9 cellular contexts compared by ENCODE assay signal in the genomic region with DNA sequence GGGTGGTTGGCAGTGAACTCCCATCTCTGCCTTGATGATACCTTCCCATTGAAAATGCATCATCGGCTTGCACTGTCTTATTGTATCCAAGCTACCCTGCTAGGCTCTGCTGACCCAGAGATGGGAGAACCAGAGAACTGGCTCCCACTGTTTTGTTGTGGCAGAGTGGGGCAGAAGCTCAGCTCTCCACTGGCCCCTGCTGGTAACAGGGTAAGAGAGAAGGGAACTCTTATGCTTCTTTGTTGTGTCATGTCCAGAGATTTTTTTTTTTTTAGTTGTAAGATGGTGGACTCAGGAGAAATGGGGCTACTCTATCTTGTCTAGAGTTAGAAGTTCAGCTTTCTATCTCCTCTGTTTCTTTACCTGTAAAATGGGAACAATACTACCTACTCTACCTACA.
DNase-seq lines count a peak whose midpoint lies in the region; ATAC-seq and TF ChIP-seq lines count a peak whose summit lies in the region.
"Had no signal": no experiment of that assay in that cellular context is flagged by ENCODE, and none has a peak within 500 bp of the region (broad histone marks: within the 10 kb centered on the region; RNA-seq: fewer than 3 reads in every experiment).

No MANE protein-coding gene starts in this region.

- H3K27ac Mint-ChIP-seq in naive B cell = no peak overlapping the region
- no peak overlapping the region for H3K27ac Mint-ChIP-seq in stimulated activated memory B cell treated with anti-CD40 and anti-IgM and Interleukin-4, amounts not matched to agents 10 μg/mL and 1 μg/mL and 100 μg/mL, for 72 hours

- H3K79me2 ChIP-seq in Loucy (ENCODE audit: insufficient read depth, low read length) = no peaks in the 10 kb centered on the region

- no peak overlapping the region for H3K4me3 Mint-ChIP-seq in naive B cell
- no peak overlapping the region for H3K4me3 Mint-ChIP-seq in stimulated activated memory B cell treated with anti-CD40 and anti-IgM and Interleukin-4, amounts not matched to agents 10 μg/mL and 1 μg/mL and 100 μg/mL, for 72 hours

- no peaks in the 10 kb centered on the region for H4K20me1 ChIP-seq in Loucy (ENCODE audit: insufficient read depth, low read length, poor library complexity, severe bottlenecking)

- TF ChIP-seq CTCF in GM10248 (IDR thresholded peaks at IDR 0.05; ENCODE audit: control extremely low read depth, extremely low read depth, low read depth, missing control alignments) (peak; percentile 26), Loucy (conservative IDR thresholded peaks at IDR 0.05; ENCODE audit: low read length) (peak; percentile 63)

- peaks cover 0 to 8% (median 5%) of the 10 kb centered on the region in 3 donors for H3K27me3 Mint-ChIP-seq in naive B cell
- peaks cover 34% of the 10 kb centered on the region for H3K27me3 Mint-ChIP-seq in stimulated activated memory B cell treated with anti-CD40 and anti-IgM and Interleukin-4, amounts not matched to agents 10 μg/mL and 1 μg/mL and 100 μg/mL, for 72 hours

- H3K4me3 ChIP-seq in Loucy (ENCODE audit: low read length, poor library complexity, severe bottlenecking) = no peak overlapping the region

- H3K9ac ChIP-seq in Loucy (ENCODE audit: low read depth, low read length, poor library complexity, severe bottlenecking) = no peak overlapping the region

- no peak overlapping the region for H3K4me2 ChIP-seq in Loucy (ENCODE audit: low read depth, low read length, poor library complexity, severe bottlenecking)

- H3K9me3 Mint-ChIP-seq in naive B cell = peaks cover 0 to 11% (median 3%) of the 10 kb centered on the region in 7 donors
- no peaks in the 10 kb centered on the region for H3K9me3 Mint-ChIP-seq in stimulated activated memory B cell treated with anti-CD40 and anti-IgM and Interleukin-4, amounts not matched to agents 10 μg/mL and 1 μg/mL and 100 μg/mL, for 72 hours

- no peaks in the 10 kb centered on the region for H3K9me3 ChIP-seq in Loucy (ENCODE audit: insufficient read depth, low read depth, low read length)

- peaks cover 0 to 7% of the 10 kb centered on the region in 2 donors for H3K36me3 Mint-ChIP-seq in naive B cell
- H3K36me3 Mint-ChIP-seq in stimulated activated memory B cell treated with anti-CD40 and anti-IgM and Interleukin-4, amounts not matched to agents 10 μg/mL and 1 μg/mL and 100 μg/mL, for 72 hours = no peaks in the 10 kb centered on the region

- POLR2A ChIA-PET in GM10248 (lab: Yijun Ruan, JAX) = no interaction called here

- H3K27me3 ChIP-seq in Loucy (ENCODE audit: insufficient read depth, low read length, poor library complexity, severe bottlenecking) = no peaks in the 10 kb centered on the region

- H3F3A ChIP-seq in Loucy (ENCODE audit: low read depth) = no peaks in the 10 kb centered on the region

- DNase-seq in GM10248 (ENCODE audit: extremely low spot score) (peak; percentile 61), T47D (ENCODE audit: low read depth in 1 of 2, low spot score in 1 of 2) (peak; percentile 60 to 75), naive B cell (peak; percentile 11), ecto neural progenitor cell (ENCODE audit: low spot score) (no peak), NCI-H82 (lab: John Stamatoyannopoulos, UW) (no peak)

- in situ Hi-C loops in T47D (cut with HindIII; ENCODE audit: low pct_unique_long_range_greater_than_20kb, low sequenced_read_pairs) = no loop called here

- no peaks in the 10 kb centered on the region for H3K4me1 ChIP-seq in Loucy (ENCODE audit: insufficient read depth, low read length, poor library complexity, severe bottlenecking)

- CTCF ChIA-PET in GM10248 (lab: Yijun Ruan, JAX) = interaction anchor here (1.3 to 2.0 kb wide), 3 partner anchors 13 to 108 kb away, joined by 3 to 6 read pairs (median 5); no protein-coding TSS in a partner anchor

- peaks cover 0 to 9% (median 5%) of the 10 kb centered on the region in 3 donors for H3K4me1 Mint-ChIP-seq in naive B cell
- H3K4me1 Mint-ChIP-seq in stimulated activated memory B cell treated with anti-CD40 and anti-IgM and Interleukin-4, amounts not matched to agents 10 μg/mL and 1 μg/mL and 100 μg/mL, for 72 hours = peaks cover 6% of the 10 kb centered on the region

- H2AFZ ChIP-seq in Loucy (ENCODE audit: low read length) = no peak overlapping the region

- no peaks in the 10 kb centered on the region for H3K36me3 ChIP-seq in Loucy (ENCODE audit: insufficient read depth, low read length)

- no peaks in the 10 kb centered on the region for H3K9me2 ChIP-seq in Loucy (replicated peaks; ENCODE audit: low read depth, low read length)

- ATAC-seq in naive B cell (ENCODE audit: low read depth in 2 of 2) (peak in 1 of 2 donors; percentile 27), GM21717 (IDR thresholded peaks at IDR 0.05; ENCODE audit: unreplicated experiment) (no peak)
- no peak for ATAC-seq in stimulated activated memory B cell treated with anti-CD40 and anti-IgM and Interleukin-4, amounts not matched to agents 10 μg/mL and 1 μg/mL and 100 μg/mL, for 72 hours
- ATAC-seq: Panc1 had no signal

Comparison
In these comparisons a context has a peak if more than half of its experiments do, and no peak if none do; other contexts are left out.
1. DNase-seq: peak in GM10248 (single experiment), T47D (2 of 2) and naive B cell (single experiment); none in ecto neural progenitor cell (single experiment) and NCI-H82 (single experiment).